In the genomic region with DNA sequence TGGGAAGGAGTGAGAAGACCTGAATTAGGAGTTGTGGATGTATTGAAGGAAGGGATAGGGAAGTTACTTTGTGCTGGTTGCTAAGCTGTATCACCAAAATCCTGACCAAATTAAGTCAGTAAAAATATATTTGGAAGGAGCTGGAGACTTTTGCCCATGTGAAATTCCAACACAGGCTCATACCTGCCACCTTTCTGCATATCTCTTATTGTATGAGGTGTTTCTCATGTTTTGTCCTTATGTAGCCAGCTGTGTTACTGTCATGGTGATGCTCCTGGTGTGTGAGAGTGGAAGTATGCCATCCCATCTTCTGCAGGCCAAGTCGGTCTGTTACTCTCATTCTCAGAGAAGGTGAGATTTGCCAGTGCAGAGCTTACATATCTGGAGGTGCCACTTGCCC, we compare ENCODE assay signal across 11 cellular contexts. TPM values are rescaled to one million over a fixed set of nuclear protein-coding genes. Genes with fewer than 3 reads are reported as not detected.
"Had no signal": no experiment of that assay in that cellular context is flagged by ENCODE, and none has a peak within 500 bp of the region (broad histone marks: within the 10 kb centered on the region; RNA-seq: fewer than 3 reads in every experiment).

No MANE protein-coding gene starts in this region.

- FAIRE-seq: K562 had no signal

- H3K27ac ChIP-seq: GM23248, HL-60 had no signal

- ATAC-seq: HCT116, K562 had no signal

- H2AFZ ChIP-seq: GM23248 had no signal

- H3K9me3 ChIP-seq: HAP-1 had no signal

- H3K36me3 ChIP-seq: HAP-1 had no signal

- H3K4me3 ChIP-seq: GM23248, HAP-1, K562 had no signal

- H3K9ac ChIP-seq: GM23248 had no signal

- H3K4me1 ChIP-seq: HAP-1 had no signal

- DNase-seq: GM23248, GOT3, H7, HFFc6, IMR-90 had no signal

RNA-seq across cellular contexts. Expression of gene RNU6-8, which starts 29.4 kb away (rescaled TPM):
- total RNA-seq: GM23248, H4, H7, HFFc6, HT1080, IMR-90, K562 had no signal
- polyA plus RNA-seq: GM23248, IMR-90, K562 had no signal

RNA-seq across cellular contexts. Expression of gene RNU6-7, which starts 30.6 kb away (rescaled TPM):
- total RNA-seq: GM23248, H4, H7, HFFc6, HT1080, IMR-90, K562 had no signal
- polyA plus RNA-seq: GM23248, IMR-90, K562 had no signal
